24 cellular contexts compared by ENCODE assay signal in the genomic region with DNA sequence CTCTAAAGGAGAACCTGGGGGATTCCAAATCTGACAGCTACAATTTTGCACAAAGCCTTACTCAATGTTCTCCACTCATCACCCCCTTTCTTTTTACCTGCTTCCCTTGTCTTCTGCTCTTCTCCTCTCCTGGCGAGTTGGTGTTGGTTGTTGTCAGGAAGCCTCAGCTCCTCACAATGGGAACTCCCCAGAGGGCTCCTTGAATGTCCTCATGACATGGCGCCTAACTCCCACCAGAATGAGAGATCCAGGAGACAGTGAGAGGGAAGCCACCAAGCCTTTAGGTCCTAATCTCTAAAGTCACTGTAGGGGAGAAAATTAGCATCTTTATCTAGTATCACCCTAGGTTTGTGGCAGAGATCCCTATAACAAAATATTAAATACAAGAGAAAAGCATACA.
"Had no signal": no experiment of that assay in that cellular context is flagged by ENCODE, and none has a peak within 500 bp of the region (broad histone marks: within the 10 kb centered on the region; RNA-seq: fewer than 3 reads in every experiment).

No MANE protein-coding gene starts in this region.

- H3K4me1 Mint-ChIP-seq: immature natural killer cell; natural killer cell; stimulated activated naive B cell treated with anti-CD40 and anti-IgM and Interleukin-4, amounts not matched to agents 10 μg/mL and 1 μg/mL and 100 μg/mL, for 72 hours had no signal

- DNase-seq: colonic mucosa; effector CD8-positive, alpha-beta T cell; hypothalamus; immature natural killer cell; islet precursor cell; left ventricle myocardium superior; lower lobe of right lung; natural killer cell; occipital lobe; posterior cingulate gyrus; psoas muscle; right cardiac atrium; spleen; stimulated activated CD4-positive, alpha-beta T cell treated with anti-CD3 and anti-CD28 coated beads, Interleukin-2, amount 100 ng/mL, for 48 hours; stimulated activated naive B cell treated with anti-CD40 and anti-IgM and Interleukin-4, amounts not matched to agents 10 μg/mL and 1 μg/mL and 100 μg/mL, for 72 hours; upper lobe of right lung; uterus had no signal

- ATAC-seq: left ventricle myocardium superior; lower lobe of right lung; natural killer cell; psoas muscle; right cardiac atrium; stimulated activated naive B cell treated with anti-CD40 and anti-IgM and Interleukin-4, amounts not matched to agents 10 μg/mL and 1 μg/mL and 100 μg/mL, for 72 hours; upper lobe of right lung had no signal

- H3K36me3 ChIP-seq: colonic mucosa, lower lobe of right lung, ovary, spleen, thoracic aorta, tibial nerve, upper lobe of right lung, uterus had no signal

- H3K4me3 Mint-ChIP-seq: dendritic cell treated with granulocyte-macrophage colony-stimulating factor and Interleukin-4, amounts not matched to agents 40 ng/mL and 50 ng/mL, for 4 days; immature natural killer cell; natural killer cell; stimulated activated naive B cell treated with anti-CD40 and anti-IgM and Interleukin-4, amounts not matched to agents 10 μg/mL and 1 μg/mL and 100 μg/mL, for 72 hours; stimulated activated naive CD8-positive, alpha-beta T cell treated with anti-CD3 and anti-CD28 coated beads, Interleukin-15, Interleukin-2, amounts not matched to agents 100 ng/mL and 50 ng/mL, for 24 hours had no signal

- H3K27ac ChIP-seq: lower lobe of right lung, ovary, psoas muscle, skin epidermis, spleen, thoracic aorta, tibial nerve, upper lobe of right lung, uterus had no signal

- H3K27me3 ChIP-seq: colonic mucosa, ovary, spleen, tibial nerve, upper lobe of right lung, uterus had no signal

- H3K9me3 Mint-ChIP-seq: dendritic cell treated with granulocyte-macrophage colony-stimulating factor and Interleukin-4, amounts not matched to agents 40 ng/mL and 50 ng/mL, for 4 days; immature natural killer cell; natural killer cell; stimulated activated naive B cell treated with anti-CD40 and anti-IgM and Interleukin-4, amounts not matched to agents 10 μg/mL and 1 μg/mL and 100 μg/mL, for 72 hours; stimulated activated naive CD8-positive, alpha-beta T cell treated with anti-CD3 and anti-CD28 coated beads, Interleukin-15, Interleukin-2, amounts not matched to agents 100 ng/mL and 50 ng/mL, for 24 hours had no signal

- H3K36me3 Mint-ChIP-seq: immature natural killer cell; natural killer cell; stimulated activated naive B cell treated with anti-CD40 and anti-IgM and Interleukin-4, amounts not matched to agents 10 μg/mL and 1 μg/mL and 100 μg/mL, for 72 hours had no signal

- H3K27ac Mint-ChIP-seq: dendritic cell treated with granulocyte-macrophage colony-stimulating factor and Interleukin-4, amounts not matched to agents 40 ng/mL and 50 ng/mL, for 4 days; natural killer cell; stimulated activated naive B cell treated with anti-CD40 and anti-IgM and Interleukin-4, amounts not matched to agents 10 μg/mL and 1 μg/mL and 100 μg/mL, for 72 hours; stimulated activated naive CD8-positive, alpha-beta T cell treated with anti-CD3 and anti-CD28 coated beads, Interleukin-15, Interleukin-2, amounts not matched to agents 100 ng/mL and 50 ng/mL, for 24 hours had no signal

- H3K9me3 ChIP-seq: colonic mucosa, lower lobe of right lung, ovary, psoas muscle, spleen, thoracic aorta, tibial nerve, upper lobe of right lung, uterus had no signal

- FAIRE-seq: frontal cortex had no signal

- H3K4me3 ChIP-seq: colonic mucosa, lower lobe of right lung, ovary, psoas muscle, skin epidermis, spleen, thoracic aorta, tibial nerve, upper lobe of right lung, uterus had no signal

- H3K4me1 ChIP-seq: lower lobe of right lung, psoas muscle, spleen, tibial nerve, upper lobe of right lung, uterus had no signal
